ENCODE assay signal across 1 cellular context in the genomic region with DNA sequence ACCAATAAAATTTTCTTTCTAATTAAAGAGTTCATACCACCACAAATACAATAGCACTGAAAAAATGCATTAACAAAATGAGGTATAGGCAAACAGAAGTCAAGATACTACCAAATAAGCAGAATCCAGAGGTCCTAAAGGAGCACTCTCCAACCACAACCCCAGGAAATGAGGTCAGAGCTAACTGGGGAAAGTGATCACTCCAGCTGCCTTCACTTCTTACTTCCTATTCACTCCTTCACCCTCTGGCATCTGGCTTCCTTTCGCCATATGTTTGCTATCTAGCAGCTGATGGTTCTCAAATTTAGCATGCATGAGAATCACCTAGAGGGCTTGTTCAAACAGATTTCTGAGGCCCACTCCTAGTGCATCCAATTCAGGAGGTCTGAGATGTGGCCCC.
TF ChIP-seq lines count a peak whose summit lies in the region.

No MANE protein-coding gene starts in this region.

TF ChIP-seq in HepG2, 621 proteins besides CTCF, POLR2A, EP300 and RAD21:
- TF ChIP-seq, protein P1, sequence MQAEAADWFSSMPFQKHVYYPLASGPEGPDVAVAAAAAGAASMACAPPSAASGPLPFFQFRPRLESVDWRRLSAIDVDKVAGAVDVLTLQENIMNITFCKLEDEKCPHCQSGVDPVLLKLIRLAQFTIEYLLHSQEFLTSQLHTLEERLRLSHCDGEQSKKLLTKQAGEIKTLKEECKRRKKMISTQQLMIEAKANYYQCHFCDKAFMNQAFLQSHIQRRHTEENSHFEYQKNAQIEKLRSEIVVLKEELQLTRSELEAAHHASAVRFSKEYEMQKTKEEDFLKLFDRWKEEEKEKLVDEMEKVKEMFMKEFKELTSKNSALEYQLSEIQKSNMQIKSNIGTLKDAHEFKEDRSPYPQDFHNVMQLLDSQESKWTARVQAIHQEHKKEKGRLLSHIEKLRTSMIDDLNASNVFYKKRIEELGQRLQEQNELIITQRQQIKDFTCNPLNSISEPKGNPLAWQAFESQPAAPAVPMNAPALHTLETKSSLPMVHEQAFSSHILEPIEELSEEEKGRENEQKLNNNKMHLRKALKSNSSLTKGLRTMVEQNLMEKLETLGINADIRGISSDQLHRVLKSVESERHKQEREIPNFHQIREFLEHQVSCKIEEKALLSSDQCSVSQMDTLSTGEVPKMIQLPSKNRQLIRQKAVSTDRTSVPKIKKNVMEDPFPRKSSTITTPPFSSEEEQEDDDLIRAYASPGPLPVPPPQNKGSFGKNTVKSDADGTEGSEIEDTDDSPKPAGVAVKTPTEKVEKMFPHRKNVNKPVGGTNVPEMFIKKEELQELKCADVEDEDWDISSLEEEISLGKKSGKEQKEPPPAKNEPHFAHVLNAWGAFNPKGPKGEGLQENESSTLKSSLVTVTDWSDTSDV (CRISPR knock-in tag; IDR thresholded peaks at IDR 0.05): no peak
- TF ChIP-seq SPEN (CRISPR knock-in tag; IDR thresholded peaks at IDR 0.05; ENCODE audit: low read depth): no peak
- TF ChIP-seq, protein P2, sequence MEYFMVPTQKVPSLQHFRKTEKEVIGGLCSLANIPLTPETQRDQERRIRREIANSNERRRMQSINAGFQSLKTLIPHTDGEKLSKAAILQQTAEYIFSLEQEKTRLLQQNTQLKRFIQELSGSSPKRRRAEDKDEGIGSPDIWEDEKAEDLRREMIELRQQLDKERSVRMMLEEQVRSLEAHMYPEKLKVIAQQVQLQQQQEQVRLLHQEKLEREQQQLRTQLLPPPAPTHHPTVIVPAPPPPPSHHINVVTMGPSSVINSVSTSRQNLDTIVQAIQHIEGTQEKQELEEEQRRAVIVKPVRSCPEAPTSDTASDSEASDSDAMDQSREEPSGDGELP (IDR thresholded peaks at IDR 0.05; ENCODE audit: borderline replicate concordance, low read depth): no peak
- TF ChIP-seq MAFK (conservative IDR thresholded peaks at IDR 0.05 in 1 of 2, IDR thresholded peaks at IDR 0.05 in 1 of 2; ENCODE audit: low read length in 2 of 2): 0 out of 4 replicates have a peak, but pooled peaks have one; percentile 9 to 26
- TF ChIP-seq, protein P3, sequence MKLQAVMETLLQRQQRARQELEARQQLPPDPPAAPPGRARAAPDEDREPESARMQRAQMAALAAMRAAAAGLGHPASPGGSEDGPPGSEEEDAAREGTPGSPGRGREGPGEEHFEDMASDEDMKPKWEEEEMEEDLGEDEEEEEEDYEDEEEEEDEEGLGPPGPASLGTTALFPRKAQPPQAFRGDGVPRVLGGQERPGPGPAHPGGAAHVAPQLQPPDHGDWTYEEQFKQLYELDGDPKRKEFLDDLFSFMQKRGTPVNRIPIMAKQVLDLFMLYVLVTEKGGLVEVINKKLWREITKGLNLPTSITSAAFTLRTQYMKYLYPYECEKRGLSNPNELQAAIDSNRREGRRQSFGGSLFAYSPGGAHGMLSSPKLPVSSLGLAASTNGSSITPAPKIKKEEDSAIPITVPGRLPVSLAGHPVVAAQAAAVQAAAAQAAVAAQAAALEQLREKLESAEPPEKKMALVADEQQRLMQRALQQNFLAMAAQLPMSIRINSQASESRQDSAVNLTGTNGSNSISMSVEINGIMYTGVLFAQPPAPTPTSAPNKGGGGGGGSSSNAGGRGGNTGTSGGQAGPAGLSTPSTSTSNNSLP (IDR thresholded peaks at IDR 0.05; ENCODE audit: low read depth, low read length): no peak
TF ChIP-seq in HepG2: peak in this region for 1.
